In the genomic region with DNA sequence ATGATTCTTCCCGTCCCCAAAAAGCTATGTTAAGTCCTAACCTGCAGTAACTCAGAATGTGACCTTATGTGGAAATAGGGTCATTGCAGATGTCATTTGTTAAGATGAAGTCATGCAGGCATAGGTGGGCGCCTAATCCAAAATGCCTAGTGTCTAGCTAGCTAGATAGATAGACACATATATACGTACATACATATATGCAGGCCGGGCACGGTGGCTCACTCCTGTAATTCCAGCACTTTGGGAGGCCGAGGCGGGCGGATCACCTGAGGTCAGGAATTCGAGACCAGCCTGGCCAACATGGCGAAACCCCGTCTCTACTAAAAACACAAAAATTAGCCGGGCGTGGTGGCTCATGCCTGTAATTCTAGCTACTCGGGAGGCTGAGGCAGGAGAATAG, we compare ENCODE assay signal across 8 cellular contexts. TPM values are rescaled to one million over a fixed set of nuclear protein-coding genes. Genes with fewer than 3 reads are reported as not detected.
DNase-seq lines count a peak whose midpoint lies in the region; ATAC-seq, FAIRE-seq and TF ChIP-seq lines count a peak whose summit lies in the region.
"Not testable (repeated sequence)": the region's sequence is repeated elsewhere in the genome, so short reads cannot be mapped to it uniquely, and the experiment has no call there.

No MANE protein-coding gene starts in this region.

- not testable (repeated sequence) for H4K91ac ChIP-seq in mesenchymal stem cell (ENCODE audit: low read length)

- peak overlapping the region; percentile 68 for H3K27ac ChIP-seq in astrocyte (ENCODE audit: low read depth, low read length)
- not testable (repeated sequence) for H3K27ac ChIP-seq in mesenchymal stem cell (ENCODE audit: low read length, poor library complexity, severe bottlenecking)
- H3K27ac ChIP-seq in rectal smooth muscle tissue (ENCODE audit: low read depth, low read length), result peak overlapping the region; percentile 97
- peak overlapping the region in 3 of 4 donors; percentile 90 to 94 (median 90) for H3K27ac ChIP-seq in transverse colon

- H3K4me3 ChIP-seq in MG63 (peak overlapping the region; percentile 95), astrocyte (ENCODE audit: insufficient read depth, low read depth, low read length) (peak overlapping the region; percentile 95), fibroblast of the aortic adventitia (ENCODE audit: low read depth, low read length) (peak overlapping the region; percentile 72), mesenchymal stem cell (ENCODE audit: insufficient read depth in 1 of 2, low read depth in 1 of 2, low read length in 2 of 2) (peak overlapping the region in 1 of 2 experiments; percentile 86), rectal smooth muscle tissue (ENCODE audit: low read length) (peak overlapping the region; percentile 99), transverse colon (peak overlapping the region in 1 of 4 donors; percentile 77)

- H3K23ac ChIP-seq in mesenchymal stem cell (ENCODE audit: low read length in 2 of 2), result not testable (repeated sequence)

- not testable (repeated sequence) for TF ChIP-seq EP300 in transverse colon (IDR thresholded peaks at IDR 0.05; ENCODE audit: low read depth)

- CTCF ChIA-PET in Calu3 (lab: Charles Lee) (interaction anchor here (1.2 to 1.3 kb wide), 4 partner anchors 20 to 305 kb away, joined by 3 to 18 read pairs (median 4); no protein-coding TSS in a partner anchor), WTC11 (lab: Charles Lee) (interaction anchor here (1.2 to 2.1 kb wide), 10 partner anchors 12 to 321 kb away, joined by 3 to 12 read pairs (median 6); no protein-coding TSS in a partner anchor)

- H2BK15ac ChIP-seq in mesenchymal stem cell (ENCODE audit: low read depth, poor library complexity, severe bottlenecking), result not testable (repeated sequence)

- in situ Hi-C loops in transverse colon (cut with MboI; ENCODE audit: low pct_ligation_motif_present in 1 of 4, low pct_unique_long_range_greater_than_20kb in 1 of 4, low sequenced_read_pairs in 3 of 4), result loop anchor here in 1 of 4 donors (5.0 to 10.0 kb wide), 2 partner anchors 67 to 299 kb away; partner anchors contain the start of gene TPP1

- not testable (repeated sequence) for DNase-seq in Calu3; MG63; WTC11 (ENCODE audit: low spot score); astrocyte (ENCODE audit: low read depth); fibroblast of the aortic adventitia (ENCODE audit: low read depth); mesenchymal stem cell; transverse colon

- H3K9ac ChIP-seq in astrocyte (ENCODE audit: low read length) (peak overlapping the region; percentile 93), mesenchymal stem cell (ENCODE audit: low read length) (peak overlapping the region; percentile 97), rectal smooth muscle tissue (ENCODE audit: low read length) (peak overlapping the region; percentile 62)

- not testable (repeated sequence) for BruUV-seq in Calu3 (replicated peaks; lab: Mats Ljungman, UMichigan)

- H2BK120ac ChIP-seq in mesenchymal stem cell (ENCODE audit: low read depth, low read length), result not testable (repeated sequence)

- not testable (repeated sequence) for H3K9me3 ChIP-seq in MG63; astrocyte (ENCODE audit: insufficient read depth, low read depth, low read length); mesenchymal stem cell (ENCODE audit: control insufficient read depth, low read length); transverse colon

- H3K79me1 ChIP-seq in mesenchymal stem cell (replicated peaks; ENCODE audit: low read length, poor library complexity, severe bottlenecking), result not testable (repeated sequence)

- H3K9me3 Mint-ChIP-seq in Calu3 (ENCODE audit: low read depth, unreplicated experiment); astrocyte (ENCODE audit: unreplicated experiment): not testable (repeated sequence)
- H3K9me3 Mint-ChIP-seq in WTC11, result peaks cover 13% of the 10 kb centered on the region

- H3K27me3 ChIP-seq in MG63; astrocyte (ENCODE audit: insufficient read depth, low read length); mesenchymal stem cell (ENCODE audit: control insufficient read depth in 1 of 2, insufficient read depth in 1 of 2, low read length in 2 of 2); rectal smooth muscle tissue (ENCODE audit: control insufficient read depth, insufficient read depth, low read length); transverse colon: not testable (repeated sequence)

- WGBS in mesenchymal stem cell, result 96% methylated on average over 13 of the region's 14 CpGs
- WGBS in transverse colon (ENCODE audit: low coverage in 1 of 2), 2 donors, result 88% methylated on average over 14 of the region's 14 CpGs; no CpG with 5 or more reads in 1 of the 2 donors

- not testable (repeated sequence) for H2BK5ac ChIP-seq in mesenchymal stem cell (ENCODE audit: low read depth, low read length, poor library complexity, severe bottlenecking)

- not testable (repeated sequence) for H3K4ac ChIP-seq in mesenchymal stem cell (ENCODE audit: low read depth in 1 of 2, low read length in 2 of 2)

- intact Hi-C loops in Calu3 (cut with micrococcal nuclease; ENCODE audit: unreplicated experiment), result not testable (repeated sequence)
- intact Hi-C loops in transverse colon (cut with DNase I; ENCODE audit: low total_unique reads), result loop anchor here (5.0 to 10.0 kb wide), 2 partner anchors 72 to 149 kb away; partner anchors contain the start of gene TAF10

- H2AK5ac ChIP-seq in mesenchymal stem cell (ENCODE audit: low read length, severe bottlenecking), result peak overlapping the region; percentile 17

- H3K27me3 Mint-ChIP-seq in Calu3 (ENCODE audit: unreplicated experiment), result peaks cover 33% of the 10 kb centered on the region
- not testable (repeated sequence) for H3K27me3 Mint-ChIP-seq in WTC11 (ENCODE audit: low read depth); astrocyte (ENCODE audit: low read depth, unreplicated experiment)

- not testable (repeated sequence) for H3K14ac ChIP-seq in mesenchymal stem cell (ENCODE audit: low read length in 2 of 2)

- TF ChIP-seq POLR2A in transverse colon (IDR thresholded peaks at IDR 0.05), result not testable (repeated sequence)

- not testable (repeated sequence) for TF ChIP-seq CTCF in Calu3 (IDR thresholded peaks at IDR 0.05; ENCODE audit: unreplicated experiment); WTC11 (IDR thresholded peaks at IDR 0.05); astrocyte (IDR thresholded peaks at IDR 0.05; ENCODE audit: insufficient read depth, low read depth, low read length); fibroblast of the aortic adventitia (IDR thresholded peaks at IDR 0.05; ENCODE audit: insufficient read depth, low read length); transverse colon (IDR thresholded peaks at IDR 0.05)

- POLR2A ChIA-PET in WTC11 (lab: Charles Lee), result interaction anchor here (0.7 to 1.8 kb wide), 3 partner anchors 72 to 830 kb away, joined by 5 to 11 read pairs (median 6); partner anchors contain the start of gene TAF10

- H3K36me3 Mint-ChIP-seq in Calu3 (ENCODE audit: insufficient read depth, unreplicated experiment) (peaks cover 27% of the 10 kb centered on the region), WTC11 (peaks cover 25% of the 10 kb centered on the region)
- not testable (repeated sequence) for H3K36me3 Mint-ChIP-seq in astrocyte (ENCODE audit: low read depth, unreplicated experiment)

- H2BK12ac ChIP-seq in mesenchymal stem cell (ENCODE audit: low read length in 2 of 2), result peak overlapping the region in 1 of 2 experiments; percentile 38

- not testable (repeated sequence) for ATAC-seq in WTC11

- not testable (repeated sequence) for H3K4me1 Mint-ChIP-seq in Calu3 (ENCODE audit: low read depth, unreplicated experiment); astrocyte (ENCODE audit: low read depth, unreplicated experiment)
- H3K4me1 Mint-ChIP-seq in WTC11, result peaks cover 41% of the 10 kb centered on the region

- peaks cover 26% of the 10 kb centered on the region for H4K20me1 ChIP-seq in astrocyte (ENCODE audit: insufficient read depth, low read length)

- H3K4me1 ChIP-seq in astrocyte (ENCODE audit: insufficient read depth, low read length), result peaks cover 16% of the 10 kb centered on the region
- not testable (repeated sequence) for H3K4me1 ChIP-seq in mesenchymal stem cell (ENCODE audit: control insufficient read depth, insufficient read depth, low read depth, low read length)
- H3K4me1 ChIP-seq in rectal smooth muscle tissue (ENCODE audit: control insufficient read depth, insufficient read depth, low read length), result peaks cover 11% of the 10 kb centered on the region
- H3K4me1 ChIP-seq in transverse colon, result peaks cover 8 to 23% (median 14%) of the 10 kb centered on the region in 4 donors

- peaks cover 32% of the 10 kb centered on the region for H3K79me2 ChIP-seq in astrocyte (ENCODE audit: insufficient read depth, low read length)

- H3K27ac Mint-ChIP-seq in Calu3 (ENCODE audit: unreplicated experiment); WTC11; astrocyte (ENCODE audit: unreplicated experiment): not testable (repeated sequence)

- not testable (repeated sequence) for H3K18ac ChIP-seq in mesenchymal stem cell (ENCODE audit: low read depth in 1 of 2, low read length in 2 of 2)

- peak overlapping the region; percentile 27 for H4K8ac ChIP-seq in mesenchymal stem cell (ENCODE audit: low read length)

- H2AFZ ChIP-seq in astrocyte (ENCODE audit: low read depth, low read length), result peak overlapping the region; percentile 77
- not testable (repeated sequence) for H2AFZ ChIP-seq in mesenchymal stem cell (ENCODE audit: low read depth, low read length)

- peaks cover 24% of the 10 kb centered on the region for H3K36me3 ChIP-seq in MG63
- peaks cover 19% of the 10 kb centered on the region for H3K36me3 ChIP-seq in astrocyte (ENCODE audit: insufficient read depth, low read length)
- H3K36me3 ChIP-seq in mesenchymal stem cell (ENCODE audit: control insufficient read depth in 1 of 2, insufficient read depth in 2 of 2, low read depth in 1 of 2, low read length in 2 of 2), result peaks cover 11 to 27% of the 10 kb centered on the region in 2 experiments
- H3K36me3 ChIP-seq in rectal smooth muscle tissue (ENCODE audit: control insufficient read depth, insufficient read depth, low read length); transverse colon: not testable (repeated sequence)

- peak overlapping the region; percentile 99 for H3K4me3 Mint-ChIP-seq in Calu3 (ENCODE audit: low read depth, unreplicated experiment)
- H3K4me3 Mint-ChIP-seq in WTC11, result peak overlapping the region; percentile 99
- H3K4me3 Mint-ChIP-seq in astrocyte (ENCODE audit: unreplicated experiment), result peak overlapping the region; percentile 47

- not testable (repeated sequence) for FAIRE-seq in astrocyte (lab: Jason Lieb, UNC)

- peak overlapping the region; percentile 80 for H3K4me2 ChIP-seq in astrocyte (ENCODE audit: low read length)
- not testable (repeated sequence) for H3K4me2 ChIP-seq in mesenchymal stem cell (ENCODE audit: low read length, poor library complexity, severe bottlenecking)

RNA-seq across cellular contexts. Expression of gene MRPL17, which starts 0.9 kb away (rescaled TPM):
- total RNA-seq in Calu3 (2022) (78.2 and 84.0 TPM in 2 replicates), WTC11 (2021) (68.1 to 77.1 TPM (median 70.1 TPM) in 3 replicates), astrocyte (89.2 and 89.9 TPM in 2 replicates), fibroblast of the aortic adventitia (ENCODE audit: low replicate concordance) (26.6 and 49.1 TPM in 2 replicates), transverse colon (10 to 100 TPM in 3 of 4 donors, 1 to 10 TPM in 1; 9.3 to 62.9 (median 14.2) TPM)
- 77.2 and 1,705 TPM in 2 replicates for total RNA-seq in MG63 (2014; rRNA removed; shearing (Covaris generic); ENCODE audit: low replicate concordance)
- polyA plus RNA-seq in mesenchymal stem cell (2013, experiment 1 of 2), result 92.8 TPM
- 88.9 TPM for polyA plus RNA-seq in mesenchymal stem cell (2013, experiment 2 of 2)

RNA-seq across cellular contexts. Expression of gene DCHS1, which starts 28.5 kb away (rescaled TPM):
- total RNA-seq in Calu3 (2022) (0.02 TPM in 1 of 2 replicates, not detected in the other), WTC11 (2021) (11.5 to 14.2 TPM (median 12.6 TPM) in 3 replicates), astrocyte (7.7 and 8.4 TPM in 2 replicates), fibroblast of the aortic adventitia (ENCODE audit: low replicate concordance) (5.2 and 19.0 TPM in 2 replicates), transverse colon (10 to 100 TPM in 3 of 4 donors, 1 to 10 TPM in 1; 5.5 to 17.7 (median 14.0) TPM)
- total RNA-seq in MG63 (2014; rRNA removed; shearing (Covaris generic); ENCODE audit: low replicate concordance), result 4.3 and 5.4 TPM in 2 replicates
- 13.2 TPM for polyA plus RNA-seq in mesenchymal stem cell (2013, experiment 1 of 2)
- 12.1 TPM for polyA plus RNA-seq in mesenchymal stem cell (2013, experiment 2 of 2)

Comparison
In these comparisons a context has a peak if more than half of its experiments do, and no peak if none do; other contexts are left out.
1. H3K4me3 Mint-ChIP-seq: peak in every context shown above with its lines; median percentile 99 in Calu3; 99 in WTC11; 47 in astrocyte.